Comparison of ENCODE assay signal across 28 cellular contexts in genomic region chr16:77975942-77976341, GRCh38. TPM values are rescaled to one million over a fixed set of nuclear protein-coding genes. Genes with fewer than 3 reads are reported as not detected.
"Had no signal": no experiment of that assay in that cellular context is flagged by ENCODE, and none has a peak within 500 bp of the region (broad histone marks: within the 10 kb centered on the region; RNA-seq: fewer than 3 reads in every experiment).

No MANE protein-coding gene starts in this region.

- H3K27ac Mint-ChIP-seq: activated B cell treated with CpG ODN at 0.5 μM for 24 hours; activated CD4-positive, alpha-beta T cell treated with anti-CD3 and anti-CD28 coated beads, Interleukin-2, amount 10 ng/mL, durations not matched to agents 24 days and 14 days; activated CD8-positive, alpha-beta memory T cell treated with anti-CD3 and anti-CD28 coated beads, Interleukin-2, amount 10 ng/mL, durations not matched to agents 7 days and 5 days; activated naive CD4-positive, alpha-beta T cell treated with anti-CD3 and anti-CD28 coated beads, Interleukin-2, amount 50 U/mL, for 24 hours; activated T-cell treated with anti-CD3 and anti-CD28 coated beads, Interleukin-2, amount 50 U/mL, for 24 hours; activated T-helper 1 cell treated with anti-CD3 and anti-CD28 coated beads, Interleukin-12 subunit alpha, Interleukin-12 subunit beta, Interleukin-2, Interleukin-4 antibody, amounts not matched to agents 30 ng/mL and 10 ng/mL and 1 ng/mL, durations not matched to agents 14 hours and 24 hours and 36 hours; T-helper 17 cell had no signal

- H3K9me3 ChIP-seq: body of pancreas, Peyer's patch, SJSA1 had no signal

- H3K27me3 ChIP-seq: body of pancreas, Peyer's patch, SJSA1 had no signal

- DNase-seq: activated B cell treated with CpG ODN at 0.5 μM for 24 hours; activated CD4-positive, alpha-beta T cell treated with anti-CD3 and anti-CD28 coated beads for 1 hour; activated CD4-positive, alpha-beta T cell treated with anti-CD3 and anti-CD28 coated beads, Interleukin-2, amount 10 ng/mL, durations not matched to agents 24 days and 14 days; activated CD4-positive, alpha-beta T cell treated with anti-CD3 and anti-CD28 coated beads, Interleukin-2, amount 50 U/mL, for 48 hours; activated CD8-positive, alpha-beta memory T cell treated with anti-CD3 and anti-CD28 coated beads, Interleukin-2, amount 10 ng/mL, durations not matched to agents 7 days and 5 days; activated effector memory CD4-positive, alpha-beta T cell treated with Interleukin-2 at 50 U/mL for 16 hours; activated naive CD4-positive, alpha-beta T cell; activated T-cell treated with anti-CD3 and anti-CD28 coated beads, Interleukin-2, amount 50 U/mL, for 24 hours; aorta; body of pancreas; NCI-H1092; NCI-H1417; NCI-H2029; NCI-H2107; NCI-H345; NCI-H510A; NCI-H526 treated with DMSO at 0.1 percent for 48 hours; NCI-H82; Peyer's patch; Right ventricle myocardium superior; T-helper 17 cell; T-helper 9 cell had no signal

- H3K27me3 Mint-ChIP-seq: activated CD4-positive, alpha-beta T cell treated with anti-CD3 and anti-CD28 coated beads, Interleukin-2, amount 10 ng/mL, durations not matched to agents 24 days and 14 days had no signal

- H3K36me3 ChIP-seq: Peyer's patch, SJSA1 had no signal

- ATAC-seq: activated CD8-positive, alpha-beta memory T cell treated with anti-CD3 and anti-CD28 coated beads, Interleukin-2, amount 10 ng/mL, durations not matched to agents 7 days and 5 days; body of pancreas; T-helper 17 cell had no signal

- H3K4me3 ChIP-seq: body of pancreas, Peyer's patch, SJSA1 had no signal

- H3K4me1 ChIP-seq: body of pancreas, Peyer's patch, SJSA1 had no signal

- H3K36me3 Mint-ChIP-seq: activated CD8-positive, alpha-beta memory T cell treated with anti-CD3 and anti-CD28 coated beads, Interleukin-2, amount 10 ng/mL, durations not matched to agents 7 days and 5 days; activated naive CD4-positive, alpha-beta T cell treated with anti-CD3 and anti-CD28 coated beads, Interleukin-2, amount 50 U/mL, for 24 hours had no signal

- H3K4me1 Mint-ChIP-seq: activated B cell treated with CpG ODN at 0.5 μM for 24 hours; activated CD4-positive, alpha-beta T cell treated with anti-CD3 and anti-CD28 coated beads, Interleukin-2, amount 10 ng/mL, durations not matched to agents 24 days and 14 days; activated CD8-positive, alpha-beta memory T cell treated with anti-CD3 and anti-CD28 coated beads, Interleukin-2, amount 10 ng/mL, durations not matched to agents 7 days and 5 days; activated naive CD4-positive, alpha-beta T cell treated with anti-CD3 and anti-CD28 coated beads, Interleukin-2, amount 50 U/mL, for 24 hours; central memory CD8-positive, alpha-beta T cell had no signal

- H3K9me3 Mint-ChIP-seq: activated B cell treated with CpG ODN at 0.5 μM for 24 hours; activated CD4-positive, alpha-beta T cell treated with anti-CD3 and anti-CD28 coated beads, Interleukin-2, amount 10 ng/mL, durations not matched to agents 24 days and 14 days; activated naive CD4-positive, alpha-beta T cell treated with anti-CD3 and anti-CD28 coated beads, Interleukin-2, amount 50 U/mL, for 24 hours; activated T-cell treated with anti-CD3 and anti-CD28 coated beads, Interleukin-2, amount 50 U/mL, for 24 hours; activated T-helper 1 cell treated with anti-CD3 and anti-CD28 coated beads, Interleukin-12 subunit alpha, Interleukin-12 subunit beta, Interleukin-2, Interleukin-4 antibody, amounts not matched to agents 30 ng/mL and 10 ng/mL and 1 ng/mL, durations not matched to agents 14 hours and 24 hours and 36 hours; central memory CD8-positive, alpha-beta T cell had no signal

- H3K4me3 Mint-ChIP-seq: activated B cell treated with CpG ODN at 0.5 μM for 24 hours; activated CD4-positive, alpha-beta T cell treated with anti-CD3 and anti-CD28 coated beads, Interleukin-2, amount 10 ng/mL, durations not matched to agents 24 days and 14 days; activated CD8-positive, alpha-beta memory T cell treated with anti-CD3 and anti-CD28 coated beads, Interleukin-2, amount 10 ng/mL, durations not matched to agents 7 days and 5 days; activated naive CD4-positive, alpha-beta T cell treated with anti-CD3 and anti-CD28 coated beads, Interleukin-2, amount 50 U/mL, for 24 hours; activated T-cell treated with anti-CD3 and anti-CD28 coated beads, Interleukin-2, amount 50 U/mL, for 24 hours; activated T-helper 1 cell treated with anti-CD3 and anti-CD28 coated beads, Interleukin-12 subunit alpha, Interleukin-12 subunit beta, Interleukin-2, Interleukin-4 antibody, amounts not matched to agents 30 ng/mL and 10 ng/mL and 1 ng/mL, durations not matched to agents 14 hours and 24 hours and 36 hours; central memory CD8-positive, alpha-beta T cell; T-helper 17 cell had no signal

- H3K27ac ChIP-seq: body of pancreas, Peyer's patch, RWPE1, SJSA1 had no signal

RNA-seq across cellular contexts. Expression of gene CLEC3A, which starts 46.4 kb away (rescaled TPM):
- total RNA-seq: activated B cell treated with CpG ODN at 0.5 μM for 24 hours; activated CD4-positive, alpha-beta T cell treated with anti-CD3 and anti-CD28 coated beads, Interleukin-2, amount 10 ng/mL, durations not matched to agents 24 days and 14 days; activated CD8-positive, alpha-beta memory T cell treated with anti-CD3 and anti-CD28 coated beads, Interleukin-2, amount 10 ng/mL, durations not matched to agents 7 days and 5 days; activated T-helper 1 cell treated with anti-CD3 and anti-CD28 coated beads, Interleukin-12 subunit alpha, Interleukin-12 subunit beta, Interleukin-2, Interleukin-4 antibody, amounts not matched to agents 30 ng/mL and 10 ng/mL and 1 ng/mL, durations not matched to agents 14 hours and 24 hours and 36 hours; aorta; body of pancreas; MCF 10A; Peyer's patch; Right ventricle myocardium superior; SJSA1; T-helper 17 cell had no signal
- polyA plus RNA-seq: aorta had no signal
